7 cellular contexts compared by ENCODE assay signal in genomic region chr1:156383023-156383422, GRCh38. TPM values are rescaled to one million over a fixed set of nuclear protein-coding genes. Genes with fewer than 3 reads are reported as not detected.
DNase-seq lines count a peak whose midpoint lies in the region; FAIRE-seq and TF ChIP-seq lines count a peak whose summit lies in the region.

No MANE protein-coding gene starts in this region.

- no peak overlapping the region for H4K12ac ChIP-seq in trophoblast cell (ENCODE audit: low read depth, low read length)

- peaks cover 1% of the 10 kb centered on the region for H3K9me3 ChIP-seq in trophoblast cell (ENCODE audit: insufficient read depth, low read depth, low read length)

- TF ChIP-seq CTCF in RWPE1 (conservative IDR thresholded peaks at IDR 0.05; ENCODE audit: low read depth) = peak; percentile 73

- H3K4ac ChIP-seq in trophoblast cell (ENCODE audit: low read depth, low read length) = no peak overlapping the region

- peaks cover 17 to 19% of the 10 kb centered on the region in 2 experiments for H3K4me1 ChIP-seq in trophoblast cell (ENCODE audit: control insufficient read depth in 1 of 2, insufficient read depth in 2 of 2, low read length in 2 of 2)

- no peak overlapping the region for H3K14ac ChIP-seq in trophoblast cell (ENCODE audit: low read length)

- CTCF ChIA-PET in RWPE1 (lab: Yijun Ruan, JAX) = interaction anchor here (0.6 to 4.9 kb wide), 6 partner anchors 9 to 70 kb away, joined by 3 to 102 read pairs (median 3); no protein-coding TSS in a partner anchor

- no peaks in the 10 kb centered on the region for H3K79me2 ChIP-seq in trophoblast cell (ENCODE audit: control insufficient read depth, insufficient read depth, low read length, poor library complexity)

- DNase-seq in GM12892 (ENCODE audit: insufficient read length) (peak; percentile 83), LHCN-M2 (ENCODE audit: low read depth) (peak; percentile 33), RWPE1 (ENCODE audit: low spot score) (peak; percentile 63), foreskin melanocyte (peak; percentile 38), trophoblast cell (peak; percentile 57 to 84), urothelium cell line (ENCODE audit: low spot score) (peak; percentile 80)
- peak; percentile 35 for DNase-seq in activated effector memory CD4-positive, alpha-beta T cell treated with Interleukin-2 at 50 U/mL for 16 hours

- H2BK12ac ChIP-seq in trophoblast cell (ENCODE audit: low read length) = no peak overlapping the region

- no peak overlapping the region for H3K4me2 ChIP-seq in trophoblast cell (ENCODE audit: low read length)

- no peak for TF ChIP-seq POLR2A in GM12892 (IDR thresholded peaks at IDR 0.05; ENCODE audit: low read depth, low read length)

- H3K27me3 ChIP-seq in trophoblast cell (ENCODE audit: insufficient read depth, low read length) = peaks cover under 1% of the 10 kb centered on the region

- H2AFZ ChIP-seq in trophoblast cell (ENCODE audit: insufficient read depth, low read length, poor library complexity) = no peak overlapping the region

- FAIRE-seq in GM12892 (lab: Jason Lieb, UNC) (peak; percentile 51), urothelium cell line (lab: Jason Lieb, UNC) (no peak)

- no peak overlapping the region for H3K4me3 ChIP-seq in trophoblast cell (ENCODE audit: low read depth, low read length)

- no peak overlapping the region for H3K27ac ChIP-seq in RWPE1
- no peak overlapping the region for H3K27ac ChIP-seq in trophoblast cell (ENCODE audit: low read depth, low read length)

- no peak overlapping the region for H4K91ac ChIP-seq in trophoblast cell (ENCODE audit: low read depth, low read length)

- no peak overlapping the region for H3K9ac ChIP-seq in trophoblast cell (ENCODE audit: low read length)

- H3K23ac ChIP-seq in trophoblast cell (ENCODE audit: low read length) = no peak overlapping the region

- H3K36me3 ChIP-seq in trophoblast cell (ENCODE audit: control insufficient read depth in 1 of 2, insufficient read depth in 2 of 2, low read length in 2 of 2) = peaks cover 11 to 25% of the 10 kb centered on the region in 2 experiments

- H3K79me1 ChIP-seq in trophoblast cell (ENCODE audit: low read length) = peaks cover 7% of the 10 kb centered on the region

- WGBS in trophoblast cell (ENCODE audit: extremely low coverage, insufficient coverage, insufficient read length) = no CpG with 5 or more reads among the region's 9 CpGs

- no peak overlapping the region for H4K8ac ChIP-seq in trophoblast cell (ENCODE audit: low read depth, low read length)

- H3K18ac ChIP-seq in trophoblast cell (ENCODE audit: low read length) = no peak overlapping the region

- no peak overlapping the region for H2BK5ac ChIP-seq in trophoblast cell (ENCODE audit: low read depth, low read length, poor library complexity)

- H2BK120ac ChIP-seq in trophoblast cell (ENCODE audit: insufficient read depth, low read length, poor library complexity) = no peak overlapping the region

- POLR2A ChIA-PET in RWPE1 (lab: Yijun Ruan, JAX; ENCODE audit: low non-redundant PET) = no interaction called here

- no peak overlapping the region for H2AK5ac ChIP-seq in trophoblast cell (ENCODE audit: low read length)

RNA-seq across cellular contexts. Expression of gene RHBG, which starts 14.0 kb away (rescaled TPM):
- 0.85 TPM for polyA plus RNA-seq in GM12892 (2012; ENCODE audit: missing spikeins)
- total RNA-seq in LHCN-M2 (2014; rRNA removed) = not detected in 2 replicates
- not detected for polyA plus RNA-seq in LHCN-M2 (2012)
- 9.3 and 10.1 TPM in 2 replicates for polyA plus RNA-seq in trophoblast cell (2013)

RNA-seq across cellular contexts. Expression of gene TSACC, which starts 44.7 kb away (rescaled TPM):
- 0.74 TPM for polyA plus RNA-seq in GM12892 (2012; ENCODE audit: missing spikeins)
- total RNA-seq in LHCN-M2 (2014; rRNA removed) = not detected in 2 replicates
- 0.58 TPM for polyA plus RNA-seq in LHCN-M2 (2012)
- 1.2 and 1.3 TPM in 2 replicates for polyA plus RNA-seq in trophoblast cell (2013)

RNA-seq across cellular contexts. Expression of gene CCT3, which starts 44.9 kb away (rescaled TPM):
- polyA plus RNA-seq in GM12892 (2012; ENCODE audit: missing spikeins) = 252 TPM
- 341 and 346 TPM in 2 replicates for total RNA-seq in LHCN-M2 (2014; rRNA removed)
- polyA plus RNA-seq in LHCN-M2 (2012) = 192 TPM
- 206 and 207 TPM in 2 replicates for polyA plus RNA-seq in trophoblast cell (2013)

Comparison
In these comparisons a context has a peak if more than half of its experiments do, and no peak if none do; other contexts are left out.
1. DNase-seq: peak in every context shown above with its lines; median percentile 83 in GM12892; 80 in urothelium cell line; 70 in trophoblast cell; 63 in RWPE1; 38 in foreskin melanocyte; 35 in activated effector memory CD4-positive, alpha-beta T cell treated with Interleukin-2 at 50 U/mL for 16 hours; 33 in LHCN-M2.